1 cellular context compared by ENCODE assay signal in the genomic region with DNA sequence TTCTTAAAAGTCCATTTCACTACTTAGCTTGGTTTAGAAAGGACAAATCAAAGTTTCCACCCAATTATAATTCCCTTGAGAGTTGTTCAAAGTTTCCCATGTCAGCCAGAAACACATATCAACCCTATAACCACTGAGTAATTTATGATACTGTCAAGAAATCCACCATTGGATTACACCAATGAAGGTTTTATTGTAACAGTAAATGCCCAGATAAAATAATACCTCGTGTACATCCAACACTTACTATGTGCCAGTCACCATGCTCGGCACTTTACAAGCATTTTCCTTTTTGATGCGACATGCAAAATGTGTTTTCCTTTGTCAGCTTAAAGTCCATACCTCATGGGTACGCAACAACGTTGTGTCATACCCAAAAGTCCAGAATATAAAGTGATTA.
TF ChIP-seq lines count a peak whose summit lies in the region.

No MANE protein-coding gene starts in this region.

TF ChIP-seq in HEK293T, 16 proteins besides CTCF, POLR2A, EP300 and RAD21 (continued from another document):
- TF ChIP-seq, protein P1, sequence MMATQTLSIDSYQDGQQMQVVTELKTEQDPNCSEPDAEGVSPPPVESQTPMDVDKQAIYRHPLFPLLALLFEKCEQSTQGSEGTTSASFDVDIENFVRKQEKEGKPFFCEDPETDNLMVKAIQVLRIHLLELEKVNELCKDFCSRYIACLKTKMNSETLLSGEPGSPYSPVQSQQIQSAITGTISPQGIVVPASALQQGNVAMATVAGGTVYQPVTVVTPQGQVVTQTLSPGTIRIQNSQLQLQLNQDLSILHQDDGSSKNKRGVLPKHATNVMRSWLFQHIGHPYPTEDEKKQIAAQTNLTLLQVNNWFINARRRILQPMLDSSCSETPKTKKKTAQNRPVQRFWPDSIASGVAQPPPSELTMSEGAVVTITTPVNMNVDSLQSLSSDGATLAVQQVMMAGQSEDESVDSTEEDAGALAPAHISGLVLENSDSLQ (IDR thresholded peaks at IDR 0.05): peak; percentile 73
